ENCODE assay signal across 8 cellular contexts in genomic region chr1:53326088-53326597, GRCh38. TPM values are rescaled to one million over a fixed set of nuclear protein-coding genes. Genes with fewer than 3 reads are reported as not detected.
DNase-seq lines count a peak whose midpoint lies in the region; ATAC-seq and TF ChIP-seq lines count a peak whose summit lies in the region.

No MANE protein-coding gene starts in this region.

- POLR2A ChIA-PET in PC-3 (lab: Charles Lee; ENCODE audit: unreplicated experiment): interaction anchor here (0.6 kb wide), 1 partner anchor 49 kb away, joined by 5 read pairs; no protein-coding TSS in a partner anchor

- H3K36me3 Mint-ChIP-seq in activated T-cell treated with anti-CD3 and anti-CD28 coated beads, Interleukin-2, amount 50 U/mL, for 24 hours (ENCODE audit: low read depth): peaks cover 59% of the 10 kb centered on the region
- H3K36me3 Mint-ChIP-seq in naive B cell: no peaks in the 10 kb centered on the region

- peak; percentile 82 for ATAC-seq in GM21717 (IDR thresholded peaks at IDR 0.05; ENCODE audit: unreplicated experiment)
- ATAC-seq in PC-3: peak; percentile 86
- peak; percentile 88 to 90 for ATAC-seq in naive B cell (ENCODE audit: low read depth in 2 of 2)

- no TSS peak for BruUV-seq in PC-3 (replicated peaks; lab: Mats Ljungman, UMichigan)

- CTCF ChIA-PET in PC-3 (lab: Charles Lee): interaction anchor here (0.6 kb wide), 1 partner anchor 1696 kb away, joined by 3 read pairs; no protein-coding TSS in a partner anchor

- H3K4me3 ChIP-seq in PC-3 (ENCODE audit: low read length): peak overlapping the region; percentile 89

- H4K20me1 ChIP-seq in PC-3 (ENCODE audit: low read length): no peaks in the 10 kb centered on the region

- peaks cover 17% of the 10 kb centered on the region for H3K4me1 ChIP-seq in PC-3 (ENCODE audit: insufficient read depth, low read length)

- H3K9me2 ChIP-seq in PC-3 (replicated peaks; ENCODE audit: low read length): no peaks in the 10 kb centered on the region

- H3K9ac ChIP-seq in PC-3 (ENCODE audit: low read length): peak overlapping the region; percentile 90

- DNase-seq in DMS79 (lab: John Stamatoyannopoulos, UW) (peak; percentile 77), PC-3 (peak; percentile 97), fibroblast of gingiva (ENCODE audit: low read depth) (peak; percentile 94), naive B cell (peak; percentile 90)
- peak; percentile 97 for DNase-seq in activated T-cell treated with anti-CD3 and anti-CD28 coated beads, Interleukin-2, amount 50 U/mL, for 24 hours
- DNase-seq in stimulated activated CD8-positive, alpha-beta memory T cell treated with anti-CD3 and anti-CD28 coated beads, Interleukin-7, amount 100 ng/mL, for 48 hours (ENCODE audit: extremely low read depth in 1 of 2, low read depth in 1 of 2): peak; percentile 95 to 96

- peaks cover 57% of the 10 kb centered on the region for H3K79me2 ChIP-seq in PC-3 (ENCODE audit: low read length)

- H3K27me3 Mint-ChIP-seq in activated T-cell treated with anti-CD3 and anti-CD28 coated beads, Interleukin-2, amount 50 U/mL, for 24 hours: no peaks in the 10 kb centered on the region
- no peaks in the 10 kb centered on the region for H3K27me3 Mint-ChIP-seq in naive B cell

- H3F3A ChIP-seq in PC-3 (ENCODE audit: low read length, unreplicated experiment): no peaks in the 10 kb centered on the region

- H3K36me3 ChIP-seq in PC-3 (ENCODE audit: low read depth, low read length): peaks cover 17% of the 10 kb centered on the region; the same call in 1 of the 2 replicates

- H3K9me3 Mint-ChIP-seq in activated T-cell treated with anti-CD3 and anti-CD28 coated beads, Interleukin-2, amount 50 U/mL, for 24 hours: no peaks in the 10 kb centered on the region
- no peaks in the 10 kb centered on the region for H3K9me3 Mint-ChIP-seq in naive B cell

- H3K4me2 ChIP-seq in PC-3 (ENCODE audit: low read length): peak overlapping the region; percentile 87

- H2AFZ ChIP-seq in PC-3 (ENCODE audit: low read length): peak overlapping the region; percentile 61

- H3K27me3 ChIP-seq in PC-3 (ENCODE audit: low read length): no peaks in the 10 kb centered on the region

- intact Hi-C loops in PC-3 (cut with micrococcal nuclease): loop anchor here (2.0 to 5.0 kb wide), 3 partner anchors 55 to 1081 kb away; partner anchors contain the start of gene SSBP3

- TF ChIP-seq CTCF in PC-3 (conservative IDR thresholded peaks at IDR 0.05; ENCODE audit: low read depth, low read length): no peak

- peak overlapping the region; percentile 92 for H3K27ac ChIP-seq in PC-3 (ENCODE audit: low read length)

- TF ChIP-seq EP300 in Ishikawa (IDR thresholded peaks at IDR 0.05; ENCODE audit: borderline replicate concordance): no peak; the same call in 1 of the 2 replicates

- peak overlapping the region; percentile 98 for H3K27ac Mint-ChIP-seq in activated T-cell treated with anti-CD3 and anti-CD28 coated beads, Interleukin-2, amount 50 U/mL, for 24 hours
- H3K27ac Mint-ChIP-seq in naive B cell: peak overlapping the region; percentile 58 to 91 (median 78)

- H3K4me1 Mint-ChIP-seq in activated T-cell treated with anti-CD3 and anti-CD28 coated beads, Interleukin-2, amount 50 U/mL, for 24 hours (ENCODE audit: low read depth): peaks cover 32% of the 10 kb centered on the region
- H3K4me1 Mint-ChIP-seq in naive B cell: peaks cover 10 to 32% (median 22%) of the 10 kb centered on the region in 3 donors

- peak overlapping the region; percentile 96 for H3K4me3 Mint-ChIP-seq in activated T-cell treated with anti-CD3 and anti-CD28 coated beads, Interleukin-2, amount 50 U/mL, for 24 hours
- H3K4me3 Mint-ChIP-seq in naive B cell: peak overlapping the region; percentile 90 to 98 (median 94)

- TF ChIP-seq RAD21 in Ishikawa (IDR thresholded peaks at IDR 0.05; ENCODE audit: low read depth): no peak

- H3K9me3 ChIP-seq in PC-3 (ENCODE audit: low read length): no peaks in the 10 kb centered on the region

TF ChIP-seq in Ishikawa, 13 proteins besides CTCF, POLR2A, EP300 and RAD21:
- TF ChIP-seq MAX (IDR thresholded peaks at IDR 0.05) (peak; percentile 71; the same call in 1 of the 2 replicates), REST (IDR thresholded peaks at IDR 0.05; ENCODE audit: low read depth) (no peak), FOXM1 (IDR thresholded peaks at IDR 0.05; ENCODE audit: borderline replicate concordance, low read depth) (peak; percentile 53; the same call in 1 of the 2 replicates), CEBPB (IDR thresholded peaks at IDR 0.05) (no peak), CREB1 (IDR thresholded peaks at IDR 0.05; ENCODE audit: low read depth) (no peak; the same call in 1 of the 2 replicates), TAF1 (IDR thresholded peaks at IDR 0.05; ENCODE audit: low read depth) (peak; percentile 32; the same call in 1 of the 2 replicates), TEAD4 (IDR thresholded peaks at IDR 0.05) (no peak), USF1 (IDR thresholded peaks at IDR 0.05) (peak; percentile 78), TCF12 (IDR thresholded peaks at IDR 0.05; ENCODE audit: low read depth) (no peak), ZBTB7A (IDR thresholded peaks at IDR 0.05; ENCODE audit: low read depth) (no peak; the same call in 1 of the 2 replicates), YY1 (IDR thresholded peaks at IDR 0.05; ENCODE audit: low read depth) (no peak), NFIC (IDR thresholded peaks at IDR 0.05) (no peak)

RNA-seq across cellular contexts. Expression of gene LRP8, which starts 1.7 kb away (rescaled TPM):
- total RNA-seq in PC-3 (2014; rRNA removed): 54.4 and 77.3 TPM in 2 replicates
- polyA plus RNA-seq in naive B cell (ENCODE audit: low read depth in 6 of 6): 1 to 10 TPM in 1 of 6 donors, under 1 TPM in 4, not detected in 1; 0.21 to 1.5 (median 0.57) TPM

Comparison
In these comparisons a context has a peak if more than half of its experiments do, and no peak if none do; other contexts are left out.
1. Peak in every context shown above with its lines: DNase-seq, ATAC-seq, H3K4me3 ChIP-seq and H3K27ac ChIP-seq.